ENCODE assay signal across 14 cellular contexts in genomic region chr6:46053034-46053933, GRCh38. TPM values are rescaled to one million over a fixed set of nuclear protein-coding genes. Genes with fewer than 3 reads are reported as not detected.
DNase-seq lines count a peak whose midpoint lies in the region; ATAC-seq and TF ChIP-seq lines count a peak whose summit lies in the region.
"Had no signal": no experiment of that assay in that cellular context is flagged by ENCODE, and none has a peak within 500 bp of the region (broad histone marks: within the 10 kb centered on the region; RNA-seq: fewer than 3 reads in every experiment).

No MANE protein-coding gene starts in this region.

- H3K9me2 ChIP-seq in SK-N-SH, result no peaks in the 10 kb centered on the region

- no peaks in the 10 kb centered on the region for H3K79me2 ChIP-seq in SK-N-SH (ENCODE audit: insufficient read depth)

- POLR2A ChIA-PET in SK-N-SH (lab: Yijun Ruan, JAX), result no interaction called here

- peak overlapping the region; percentile 44 to 77 (median 65) for H3K4me2 ChIP-seq in BLaER1 treated with 17β-estradiol and CSF1 and Interleukin-3, amounts not matched to agents 10 nM and 100 nM
- H3K4me2 ChIP-seq in SK-N-SH, result no peak overlapping the region

- TF ChIP-seq RAD21 in SK-N-SH (IDR thresholded peaks at IDR 0.05; ENCODE audit: low read length), result no peak

- H3K27ac ChIP-seq in BLaER1 treated with 17β-estradiol and CSF1 and Interleukin-3, amounts not matched to agents 10 nM and 100 nM, result peak overlapping the region; percentile 6 to 87 (median 68); a peak in 20 of 22 replicates
- H3K27ac ChIP-seq in cardiac muscle cell (peak overlapping the region; percentile 76), rectal smooth muscle tissue (ENCODE audit: low read depth, low read length) (peak overlapping the region; percentile 18), SK-N-SH (ENCODE audit: low read depth in 2 of 2, low read length in 1 of 2) (no peak overlapping the region)

- TF ChIP-seq CTCF in cardiac muscle cell (IDR thresholded peaks at IDR 0.05; ENCODE audit: low read depth, low read length) (no peak), SK-N-SH (IDR thresholded peaks at IDR 0.05) (no peak)

- DNase-seq in OCI-M1 (lab: John Stamatoyannopoulos, UW), result peak; percentile 92
- DNase-seq in cardiac muscle cell (ENCODE audit: low read depth in 1 of 2, low spot score in 1 of 2), result peak; percentile 67 to 75
- no peak for DNase-seq in SK-N-SH
- DNase-seq: activated effector memory CD4-positive, alpha-beta T cell treated with anti-CD3 and anti-CD28 coated beads, Interleukin-2, amount 50 U/mL, for 16 hours; H9; hypothalamus; KG1; naive B cell; stimulated activated CD4-positive, alpha-beta T cell treated with anti-CD3 and anti-CD28 coated beads, Interleukin-2, amount 100 ng/mL, for 24 hours had no signal

- H3K9me3 ChIP-seq in BLaER1 treated with 17β-estradiol and CSF1 and Interleukin-3, amounts not matched to agents 10 nM and 100 nM (replicated peaks in 1 of 11), result peaks cover 32 to 43% (median 36%) of the 10 kb centered on the region in 11 experiments
- H3K9me3 ChIP-seq in cardiac muscle cell (ENCODE audit: low read depth) (no peaks in the 10 kb centered on the region), SK-N-SH (no peaks in the 10 kb centered on the region)

- no peaks in the 10 kb centered on the region for H3F3A ChIP-seq in SK-N-SH (replicated peaks; ENCODE audit: insufficient read depth)

- no peaks in the 10 kb centered on the region for H3K27me3 ChIP-seq in BLaER1 treated with 17β-estradiol and CSF1 and Interleukin-3, amounts not matched to agents 10 nM and 100 nM
- no peaks in the 10 kb centered on the region for H3K27me3 ChIP-seq in cardiac muscle cell
- H3K27me3 ChIP-seq in rectal smooth muscle tissue (ENCODE audit: control insufficient read depth, insufficient read depth, low read length), result no peaks in the 10 kb centered on the region
- peaks cover 10% of the 10 kb centered on the region; the same call in 1 of the 2 replicates for H3K27me3 ChIP-seq in SK-N-SH (ENCODE audit: insufficient read depth)

- H3K36me3 ChIP-seq in BLaER1 treated with 17β-estradiol and CSF1 and Interleukin-3, amounts not matched to agents 10 nM and 100 nM, result peaks cover 0 to 4% (median 0%) of the 10 kb centered on the region in 11 experiments; a peak in 1 of 22 replicates
- H3K36me3 ChIP-seq in cardiac muscle cell (no peaks in the 10 kb centered on the region), rectal smooth muscle tissue (ENCODE audit: control insufficient read depth, insufficient read depth, low read length) (no peaks in the 10 kb centered on the region), SK-N-SH (replicated peaks in 1 of 2; ENCODE audit: control insufficient read depth in 1 of 2, insufficient read depth in 2 of 2, low read length in 1 of 2) (no peaks in the 10 kb centered on the region)

- no peaks in the 10 kb centered on the region for H4K20me1 ChIP-seq in BLaER1 treated with 17β-estradiol and CSF1 and Interleukin-3, amounts not matched to agents 10 nM and 100 nM
- no peaks in the 10 kb centered on the region for H4K20me1 ChIP-seq in SK-N-SH (ENCODE audit: insufficient read depth)

- no peak overlapping the region for H2AFZ ChIP-seq in SK-N-SH (ENCODE audit: low read depth)

- no peak for TF ChIP-seq EP300 in SK-N-SH (IDR thresholded peaks at IDR 0.05; ENCODE audit: borderline replicate concordance in 1 of 2, low read depth in 1 of 2, low read length in 1 of 2)

- H3K9ac ChIP-seq in BLaER1 treated with 17β-estradiol and CSF1 and Interleukin-3, amounts not matched to agents 10 nM and 100 nM, result peak overlapping the region in 7 of 11 experiments; percentile 10 to 72 (median 35); a peak in 7 of 22 replicates
- H3K9ac ChIP-seq in rectal smooth muscle tissue (ENCODE audit: low read length), result no peak overlapping the region
- no peak overlapping the region for H3K9ac ChIP-seq in SK-N-SH

- ATAC-seq in GM19397 (IDR thresholded peaks at IDR 0.05; ENCODE audit: unreplicated experiment), result no peak
- ATAC-seq in GM19455 (IDR thresholded peaks at IDR 0.05; ENCODE audit: unreplicated experiment), result no peak
- ATAC-seq in HG02870 (IDR thresholded peaks at IDR 0.05; ENCODE audit: unreplicated experiment), result no peak

- WGBS in SK-N-SH (ENCODE audit: low lambda C conversion rate), result 4% methylated on average over 9 of the region's 9 CpGs

- CTCF ChIA-PET in SK-N-SH (lab: Yijun Ruan, JAX), result interaction anchor here (0.8 kb wide), 1 partner anchor 37 kb away, joined by 5 read pairs; no protein-coding TSS in a partner anchor

- H3K4me1 ChIP-seq in BLaER1 treated with 17β-estradiol and CSF1 and Interleukin-3, amounts not matched to agents 10 nM and 100 nM, result peaks cover 20 to 70% (median 32%) of the 10 kb centered on the region in 10 experiments
- H3K4me1 ChIP-seq in cardiac muscle cell (ENCODE audit: low read depth) (peaks cover 34% of the 10 kb centered on the region), rectal smooth muscle tissue (ENCODE audit: control insufficient read depth, insufficient read depth, low read length) (no peaks in the 10 kb centered on the region), SK-N-SH (ENCODE audit: control insufficient read depth in 1 of 2, insufficient read depth in 2 of 2, low read depth in 1 of 2, low read length in 1 of 2) (no peaks in the 10 kb centered on the region)

- no peak overlapping the region for H3K4me3 ChIP-seq in BLaER1 treated with 17β-estradiol and CSF1 and Interleukin-3, amounts not matched to agents 10 nM and 100 nM
- no peak overlapping the region for H3K4me3 ChIP-seq in cardiac muscle cell
- H3K4me3 ChIP-seq in rectal smooth muscle tissue (ENCODE audit: low read length), result no peak overlapping the region
- no peak overlapping the region for H3K4me3 ChIP-seq in SK-N-SH (ENCODE audit: low read depth in 2 of 2, low read length in 1 of 2)

TF ChIP-seq in SK-N-SH, 30 proteins besides CTCF, POLR2A, EP300 and RAD21 (continues in another document):
- TF ChIP-seq FOXJ3 (CRISPR knock-in tag; IDR thresholded peaks at IDR 0.05) (no peak), FOSL2 (IDR thresholded peaks at IDR 0.05; ENCODE audit: borderline replicate concordance, low read depth) (no peak), NFIC (IDR thresholded peaks at IDR 0.05; ENCODE audit: borderline replicate concordance) (no peak), SMC3 (IDR thresholded peaks at IDR 0.05; ENCODE audit: low read depth, low read length) (no peak), ELF1 (IDR thresholded peaks at IDR 0.05) (no peak), TCF12 (IDR thresholded peaks at IDR 0.05) (no peak), TAF1 (IDR thresholded peaks at IDR 0.05; ENCODE audit: borderline replicate concordance, low read depth, low read length) (no peak), EZH2phosphoT487 (IDR thresholded peaks at IDR 0.05; ENCODE audit: borderline replicate concordance, low read depth) (no peak), USF1 (IDR thresholded peaks at IDR 0.05; ENCODE audit: borderline replicate concordance, low read depth) (no peak), RXRA (IDR thresholded peaks at IDR 0.05; ENCODE audit: borderline replicate concordance, low read depth) (no peak), NRF1 (IDR thresholded peaks at IDR 0.05; ENCODE audit: low read depth, low read length) (no peak), ZBTB33 (IDR thresholded peaks at IDR 0.05; ENCODE audit: borderline replicate concordance, low read depth) (no peak), POLR2AphosphoS5 (IDR thresholded peaks at IDR 0.05; ENCODE audit: low read depth, low read length) (no peak), RFX5 (IDR thresholded peaks at IDR 0.05; ENCODE audit: low read length) (no peak), JUND (IDR thresholded peaks at IDR 0.05) (no peak), TEAD4 (IDR thresholded peaks at IDR 0.05; ENCODE audit: borderline replicate concordance, insufficient read depth) (no peak), MXI1 (IDR thresholded peaks at IDR 0.05; ENCODE audit: low read depth, low read length) (no peak), MEF2A (IDR thresholded peaks at IDR 0.05; ENCODE audit: borderline replicate concordance, low read depth) (no peak), PBX3 (IDR thresholded peaks at IDR 0.05) (no peak)

RNA-seq across cellular contexts. Expression of gene CLIC5, which starts 37.6 kb away (rescaled TPM):
- 11.2 and 24.5 TPM in 2 replicates for total RNA-seq in cardiac muscle cell
- polyA plus RNA-seq in cardiac muscle cell (10.5 and 13.5 TPM in 2 replicates), SK-N-SH (2012; rRNA removed) (0.03 TPM in 1 of 2 replicates, not detected in the other)
- under 0.01 and 0.01 TPM in 2 replicates for polyA plus RNA-seq in SK-N-SH (2012; cell fraction: cytosol; rRNA removed)
- polyA plus RNA-seq in SK-N-SH (2012; cell fraction: nucleus; rRNA removed), result 0.02 TPM in 1 of 2 replicates, not detected in the other

Comparison
In these comparisons a context has a peak if more than half of its experiments do, and no peak if none do; other contexts are left out.
1. H3K27ac ChIP-seq: peak in BLaER1 treated with 17β-estradiol and CSF1 and Interleukin-3, amounts not matched to agents 10 nM and 100 nM (11 of 11), cardiac muscle cell (single experiment) and rectal smooth muscle tissue (single experiment); none in SK-N-SH (0 of 2).
2. H3K9ac ChIP-seq: peak in BLaER1 treated with 17β-estradiol and CSF1 and Interleukin-3, amounts not matched to agents 10 nM and 100 nM (7 of 11); none in rectal smooth muscle tissue (single experiment) and SK-N-SH (single experiment).
3. RNA of gene CLIC5, which starts 37.6 kb away (polyA plus RNA-seq): 10.5 to 13.5 TPM in cardiac muscle cell; under 0.01 to 0.03 TPM in SK-N-SH; every median in the first group is over 10 times any median in the second.